ENCODE assay signal across 8 cellular contexts in genomic region chr2:25347205-25347815, GRCh38. TPM values are rescaled to one million over a fixed set of nuclear protein-coding genes. Genes with fewer than 3 reads are reported as not detected.
DNase-seq lines count a peak whose midpoint lies in the region; ATAC-seq and TF ChIP-seq lines count a peak whose summit lies in the region.

No MANE protein-coding gene starts in this region.

- H3K27me3 ChIP-seq in foreskin keratinocyte (no peaks in the 10 kb centered on the region), stomach (no peaks in the 10 kb centered on the region)

- H3K27ac ChIP-seq in foreskin keratinocyte, result no peak overlapping the region
- peak overlapping the region in 3 of 5 donors; percentile 27 to 56 (median 43) for H3K27ac ChIP-seq in stomach

- ATAC-seq in foreskin keratinocyte, result peak; percentile 68
- ATAC-seq in GM21367 (IDR thresholded peaks at IDR 0.05; ENCODE audit: unreplicated experiment), result no peak
- ATAC-seq in HG02759 (IDR thresholded peaks at IDR 0.05; ENCODE audit: unreplicated experiment), result no peak

- no peak for TF ChIP-seq POLR2A in stomach (IDR thresholded peaks at IDR 0.05)

- intact Hi-C loops in stomach (cut with DNase I; ENCODE audit: low total_unique reads), result no loop called here

- 66 to 75% (median 70%) methylated on average over 7 of the region's 7 CpGs for WGBS in stomach, 5 donors

- no peak for TF ChIP-seq EP300 in stomach (IDR thresholded peaks at IDR 0.05)

- no peak overlapping the region for H3K4me3 ChIP-seq in stomach

- H3K4me1 ChIP-seq in foreskin keratinocyte (peaks cover 11% of the 10 kb centered on the region), stomach (peaks cover 0 to 22% (median 13%) of the 10 kb centered on the region in 4 donors)

- peak; percentile 48 for DNase-seq in activated naive CD4-positive, alpha-beta T cell treated with Interleukin-2 at 50 U/mL for 16 hours
- DNase-seq in activated naive CD4-positive, alpha-beta T cell (lab: John Stamatoyannopoulos, UW), result no peak
- DNase-seq in activated CD4-positive, alpha-beta T cell treated with anti-CD3 and anti-CD28 coated beads, Interleukin-2, amount 50 U/mL, for 48 hours, result peak; percentile 45 to 61
- DNase-seq in foreskin keratinocyte (peak in 1 of 2 donors; percentile 48), stomach (no peak), NCI-H2196 treated with DMSO at 0.1 percent for 48 hours (lab: John Stamatoyannopoulos, UW; ENCODE audit: unreplicated experiment) (no peak)

- TF ChIP-seq CTCF in foreskin keratinocyte (conservative IDR thresholded peaks at IDR 0.05), result no peak
- TF ChIP-seq CTCF in stomach (IDR thresholded peaks at IDR 0.05), result no peak

- H3K36me3 ChIP-seq in stomach, result no peaks in the 10 kb centered on the region

- no peaks in the 10 kb centered on the region for H3K9me3 ChIP-seq in stomach

RNA-seq across cellular contexts. Expression of gene DNMT3A, which starts 5.6 kb away (rescaled TPM):
- total RNA-seq in foreskin keratinocyte, result 6.6 and 8.0 TPM in 2 replicates
- 3.0 and 3.2 TPM in 2 replicates for polyA plus RNA-seq in foreskin keratinocyte
- total RNA-seq in stomach, result 10 to 100 TPM in 4 of 5 donors, 1 to 10 TPM in 1; 6.4 to 47.4 (median 21.9) TPM
- 10 to 100 TPM in 1 of 3 donors, 1 to 10 TPM in 2; 3.4 to 10.1 (median 5.1) TPM for polyA plus RNA-seq in stomach

Comparison
In these comparisons a context has a peak if more than half of its experiments do, and no peak if none do; other contexts are left out.
1. DNase-seq: peak in activated naive CD4-positive, alpha-beta T cell treated with Interleukin-2 at 50 U/mL for 16 hours (single experiment) and activated CD4-positive, alpha-beta T cell treated with anti-CD3 and anti-CD28 coated beads, Interleukin-2, amount 50 U/mL, for 48 hours (2 of 2); none in activated naive CD4-positive, alpha-beta T cell (0 of 4), stomach (single experiment) and NCI-H2196 treated with DMSO at 0.1 percent for 48 hours (single experiment).